In the genomic region with DNA sequence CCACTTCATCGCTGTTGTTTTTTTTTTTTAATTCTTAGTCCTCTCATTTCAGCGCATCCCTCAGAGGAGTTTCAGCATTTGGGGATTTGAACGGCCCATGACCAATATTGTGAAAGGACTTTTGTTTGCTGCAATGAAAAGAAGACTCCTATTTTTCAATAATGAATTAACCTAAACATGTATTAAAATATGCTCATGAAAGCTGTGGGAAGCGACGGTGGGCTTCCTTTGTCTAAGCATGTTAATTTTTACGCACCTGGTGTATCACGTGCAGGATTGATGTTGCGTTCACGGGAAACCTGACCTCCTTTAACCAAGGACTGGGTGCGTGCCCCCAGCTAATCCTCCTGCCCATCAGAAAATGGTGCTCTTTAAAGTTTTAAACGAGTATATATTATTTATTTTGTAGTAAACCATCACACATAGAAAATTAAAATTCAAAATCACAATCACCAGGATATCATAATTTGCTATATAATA, we compare ENCODE assay signal across 8 cellular contexts. TPM values are rescaled to one million over a fixed set of nuclear protein-coding genes. Genes with fewer than 3 reads are reported as not detected.
DNase-seq lines count a peak whose midpoint lies in the region; ATAC-seq and TF ChIP-seq lines count a peak whose summit lies in the region.

No MANE protein-coding gene starts in this region.

- POLR2A ChIA-PET in PC-3 (lab: Charles Lee; ENCODE audit: unreplicated experiment) = no interaction called here

- no peaks in the 10 kb centered on the region for H3K9me2 ChIP-seq in PC-3 (replicated peaks; ENCODE audit: low read length)

- no peaks in the 10 kb centered on the region for H3K9me3 ChIP-seq in PC-3 (ENCODE audit: low read length)
- H3K9me3 ChIP-seq in smooth muscle cell (replicated peaks; ENCODE audit: low read depth) = no peaks in the 10 kb centered on the region

- H3K4me2 ChIP-seq in PC-3 (ENCODE audit: low read length) (peak overlapping the region; percentile 95), smooth muscle cell (peak overlapping the region; percentile 97)

- H3K9ac ChIP-seq in PC-3 (ENCODE audit: low read length) (peak overlapping the region; percentile 31; the same call in 1 of the 2 replicates), smooth muscle cell (ENCODE audit: low read depth) (peak overlapping the region; percentile 78)

- no peak for ATAC-seq in PC-3
- no peak for ATAC-seq in GM18498 (IDR thresholded peaks at IDR 0.05; ENCODE audit: unreplicated experiment)
- ATAC-seq in HG02623 (IDR thresholded peaks at IDR 0.05; ENCODE audit: unreplicated experiment) = no peak
- ATAC-seq in HG03457 (IDR thresholded peaks at IDR 0.05; ENCODE audit: unreplicated experiment) = no peak

- H3K27me3 ChIP-seq in PC-3 (ENCODE audit: low read length) (no peaks in the 10 kb centered on the region), smooth muscle cell (ENCODE audit: low read depth) (no peaks in the 10 kb centered on the region)

- H3K4me1 ChIP-seq in PC-3 (ENCODE audit: insufficient read depth, low read length) (peaks cover 5% of the 10 kb centered on the region; the same call in 1 of the 2 replicates), smooth muscle cell (ENCODE audit: low read depth) (no peaks in the 10 kb centered on the region)

- no TSS peak for BruUV-seq in PC-3 (replicated peaks; lab: Mats Ljungman, UMichigan)

- TF ChIP-seq CTCF in PC-3 (conservative IDR thresholded peaks at IDR 0.05; ENCODE audit: low read depth, low read length) (no peak), fibroblast of villous mesenchyme (IDR thresholded peaks at IDR 0.05; ENCODE audit: insufficient read depth, low read depth, low read length) (no peak), smooth muscle cell (IDR thresholded peaks at IDR 0.05; ENCODE audit: borderline replicate concordance, insufficient read depth, poor library complexity, severe bottlenecking) (no peak)

- H3F3A ChIP-seq in PC-3 (ENCODE audit: low read length, unreplicated experiment) (no peaks in the 10 kb centered on the region), smooth muscle cell (ENCODE audit: low read depth) (no peaks in the 10 kb centered on the region)

- H3K79me2 ChIP-seq in PC-3 (ENCODE audit: low read length) = no peaks in the 10 kb centered on the region
- H3K79me2 ChIP-seq in smooth muscle cell (ENCODE audit: low read depth) = no peaks in the 10 kb centered on the region

- peak overlapping the region; percentile 73 for H3K4me3 ChIP-seq in PC-3 (ENCODE audit: low read length)
- peak overlapping the region; percentile 71 for H3K4me3 ChIP-seq in fibroblast of villous mesenchyme (ENCODE audit: low read depth, low read length)
- H3K4me3 ChIP-seq in smooth muscle cell = peak overlapping the region; percentile 98

- H2AFZ ChIP-seq in PC-3 (ENCODE audit: low read length) (peak overlapping the region; percentile 86), smooth muscle cell (ENCODE audit: low read depth) (peak overlapping the region; percentile 92)

- CTCF ChIA-PET in PC-3 (lab: Charles Lee) = no interaction called here

- no peaks in the 10 kb centered on the region for H4K20me1 ChIP-seq in PC-3 (ENCODE audit: low read length)
- H4K20me1 ChIP-seq in smooth muscle cell (ENCODE audit: low read depth) = no peaks in the 10 kb centered on the region

- H3K36me3 ChIP-seq in PC-3 (ENCODE audit: low read depth, low read length) = no peaks in the 10 kb centered on the region
- no peaks in the 10 kb centered on the region for H3K36me3 ChIP-seq in smooth muscle cell (ENCODE audit: low read depth)

- 41% methylated on average over 11 of the region's 11 CpGs for WGBS in smooth muscle cell (ENCODE audit: low lambda C conversion rate)

- H3K27ac ChIP-seq in PC-3 (ENCODE audit: low read length) (no peak overlapping the region), smooth muscle cell (ENCODE audit: low read depth) (no peak overlapping the region)

- intact Hi-C loops in PC-3 (cut with micrococcal nuclease) = no loop called here

- peak; percentile 37 for DNase-seq in NCI-H1092 treated with DMSO at 0.1 percent for 48 hours (lab: John Stamatoyannopoulos, UW)
- no peak for DNase-seq in NCI-H1092 (lab: John Stamatoyannopoulos, UW)
- DNase-seq in PC-3 = no peak
- DNase-seq in fibroblast of villous mesenchyme (ENCODE audit: low read depth) = no peak
- no peak for DNase-seq in smooth muscle cell (lab: John Stamatoyannopoulos, UW; ENCODE audit: unreplicated experiment)

RNA-seq across cellular contexts. Expression of a gene that starts 0.6 kb away (rescaled TPM):
- total RNA-seq in PC-3 (2014; rRNA removed) = 0.62 TPM in 1 of 2 replicates, not detected in the other
- total RNA-seq in fibroblast of villous mesenchyme = 0.32 and 0.43 TPM in 2 replicates
- total RNA-seq in smooth muscle cell = 2.5 and 9.9 TPM in 2 replicates
- 0.92 and 2.3 TPM in 2 replicates for polyA plus RNA-seq in smooth muscle cell

RNA-seq across cellular contexts. Expression of a gene that starts 46.3 kb away (rescaled TPM):
- 24.6 and 27.0 TPM in 2 replicates for total RNA-seq in PC-3 (2014; rRNA removed)
- 30.3 and 42.7 TPM in 2 replicates for total RNA-seq in fibroblast of villous mesenchyme
- 36.6 and 45.8 TPM in 2 replicates for total RNA-seq in smooth muscle cell
- 49.7 and 65.0 TPM in 2 replicates for polyA plus RNA-seq in smooth muscle cell
